In genomic region chr10:298033-298432, GRCh38 we compare ENCODE assay signal across 18 cellular contexts.
DNase-seq lines count a peak whose midpoint lies in the region; ATAC-seq, FAIRE-seq and TF ChIP-seq lines count a peak whose summit lies in the region.
"Had no signal": no experiment of that assay in that cellular context is flagged by ENCODE, and none has a peak within 500 bp of the region (broad histone marks: within the 10 kb centered on the region; RNA-seq: fewer than 3 reads in every experiment).

No MANE protein-coding gene starts in this region.

- TF ChIP-seq EP300 in SK-N-SH (IDR thresholded peaks at IDR 0.05; ENCODE audit: borderline replicate concordance in 1 of 2, low read depth in 1 of 2, low read length in 1 of 2) (no peak), K562 (IDR thresholded peaks at IDR 0.05; ENCODE audit: low read length) (no peak)

- no peak overlapping the region for H3K9ac ChIP-seq in SK-N-SH
- no peak overlapping the region for H3K9ac ChIP-seq in K562 (ENCODE audit: insufficient read depth in 1 of 2, low read depth in 2 of 2, low read length in 2 of 2)
- H3K9ac ChIP-seq in mesenchymal stem cell (ENCODE audit: low read length): peak overlapping the region; percentile 74

- CTCF ChIA-PET in SK-N-SH (lab: Yijun Ruan, JAX): no interaction called here
- CTCF ChIA-PET in K562 (lab: Yijun Ruan, JAX; ENCODE audit: low intra/inter-chr PET ratio): no interaction called here

- H2AFZ ChIP-seq in SK-N-SH (ENCODE audit: low read depth) (no peak overlapping the region), K562 (ENCODE audit: low read depth, low read length) (no peak overlapping the region), mesenchymal stem cell (ENCODE audit: low read depth, low read length) (no peak overlapping the region)

- H3K9me3 ChIP-seq in SK-N-SH: no peaks in the 10 kb centered on the region
- no peaks in the 10 kb centered on the region for H3K9me3 ChIP-seq in K562 (replicated peaks; ENCODE audit: control insufficient read depth, insufficient read depth, low read depth, low read length)
- H3K9me3 ChIP-seq in mesenchymal stem cell (ENCODE audit: control insufficient read depth, low read length): no peaks in the 10 kb centered on the region
- H3K9me3 ChIP-seq in lower lobe of right lung: no peaks in the 10 kb centered on the region
- H3K9me3 ChIP-seq: Caco-2, HAP-1 had no signal

- H3K27ac ChIP-seq in SK-N-SH (ENCODE audit: low read depth in 2 of 2, low read length in 1 of 2) (peak overlapping the region; percentile 4 to 86; a peak in 2 of 4 replicates), K562 (ENCODE audit: extremely low read depth, low read depth, low read length) (no peak overlapping the region), mesenchymal stem cell (ENCODE audit: low read length, poor library complexity, severe bottlenecking) (no peak overlapping the region), lower lobe of right lung (no peak overlapping the region)
- H3K27ac ChIP-seq: 22Rv1, SK-N-MC had no signal

- no peak overlapping the region for H2BK15ac ChIP-seq in mesenchymal stem cell (ENCODE audit: low read depth, poor library complexity, severe bottlenecking)

- TF ChIP-seq POLR2A in K562 (conservative IDR thresholded peaks at IDR 0.05): no peak

- TF ChIP-seq RAD21 in SK-N-SH (IDR thresholded peaks at IDR 0.05; ENCODE audit: low read length) (no peak), K562 (CRISPR knock-in tag; conservative IDR thresholded peaks at IDR 0.05 in 1 of 2, IDR thresholded peaks at IDR 0.05 in 1 of 2) (no peak)

- H3K14ac ChIP-seq in mesenchymal stem cell (ENCODE audit: low read length in 2 of 2): no peak overlapping the region

- H3K27me3 ChIP-seq in SK-N-SH (ENCODE audit: insufficient read depth): no peaks in the 10 kb centered on the region
- H3K27me3 ChIP-seq in K562 (ENCODE audit: control insufficient read depth in 2 of 2, insufficient read depth in 2 of 2, low read length in 2 of 2): peaks cover 23 to 39% of the 10 kb centered on the region in 2 experiments; a peak in 4 of 5 replicates
- no peaks in the 10 kb centered on the region for H3K27me3 ChIP-seq in mesenchymal stem cell (ENCODE audit: control insufficient read depth in 1 of 2, insufficient read depth in 1 of 2, low read length in 2 of 2)
- no peaks in the 10 kb centered on the region for H3K27me3 ChIP-seq in lower lobe of right lung (ENCODE audit: low read depth)

- DNase-seq in SK-N-SH (no peak), K562 (ENCODE audit: extremely low read depth in 1 of 4, low spot score in 3 of 4) (no peak), mesenchymal stem cell (no peak), NCI-H1105 treated with DMSO at 0.1 percent for 48 hours (lab: John Stamatoyannopoulos, UW) (no peak), lower lobe of right lung (no peak), NCI-H2029 (lab: John Stamatoyannopoulos, UW) (no peak), NCI-H446 (lab: John Stamatoyannopoulos, UW) (no peak)
- DNase-seq: Caco-2; DMS53; NCI-H146; NCI-H2227 treated with DMSO at 0.1 percent for 48 hours; NCI-H526; NK-92 treated with Interleukin-12 subunit alpha and Interleukin-12 subunit beta, amount 100 ng/mL, for 24 hours had no signal

- H3K79me1 ChIP-seq in mesenchymal stem cell (replicated peaks; ENCODE audit: low read length, poor library complexity, severe bottlenecking): peaks cover 22% of the 10 kb centered on the region

- no peak overlapping the region for H2BK120ac ChIP-seq in mesenchymal stem cell (ENCODE audit: low read depth, low read length)

- H3K4me3 ChIP-seq in SK-N-SH (ENCODE audit: low read depth in 2 of 2, low read length in 1 of 2): no peak overlapping the region; a peak in 1 of 4 replicates
- no peak overlapping the region for H3K4me3 ChIP-seq in K562
- peak overlapping the region in 1 of 2 experiments; percentile 60 for H3K4me3 ChIP-seq in mesenchymal stem cell (ENCODE audit: insufficient read depth in 1 of 2, low read depth in 1 of 2, low read length in 2 of 2)
- no peak overlapping the region for H3K4me3 ChIP-seq in lower lobe of right lung
- H3K4me3 ChIP-seq: HAP-1, SK-N-MC had no signal

- H2BK5ac ChIP-seq in mesenchymal stem cell (ENCODE audit: low read depth, low read length, poor library complexity, severe bottlenecking): no peak overlapping the region

- H4K8ac ChIP-seq in mesenchymal stem cell (ENCODE audit: low read length): no peak overlapping the region

- POLR2A ChIA-PET in SK-N-SH (lab: Yijun Ruan, JAX): no interaction called here
- POLR2A ChIA-PET in K562 (lab: Yijun Ruan, JAX): no interaction called here

- in situ Hi-C loops in K562 (cut with MboI): no loop called here

- no peak for FAIRE-seq in K562 (lab: Jason Lieb, UNC)
- FAIRE-seq: GM18507 had no signal

- ATAC-seq in SK-N-SH treated with all-trans-retinoic acid at 6 μM for 48 hours (no peak), K562 (no peak), lower lobe of right lung (no peak)

- H3K4me1 ChIP-seq in SK-N-SH (ENCODE audit: control insufficient read depth in 1 of 2, insufficient read depth in 2 of 2, low read depth in 1 of 2, low read length in 1 of 2) (peaks cover 0 to 11% of the 10 kb centered on the region in 2 experiments; a peak in 2 of 4 replicates), K562 (replicated peaks in 1 of 2; ENCODE audit: control insufficient read depth in 2 of 2, insufficient read depth in 2 of 2, low read length in 2 of 2) (no peaks in the 10 kb centered on the region; a peak in 1 of 5 replicates), mesenchymal stem cell (ENCODE audit: control insufficient read depth, insufficient read depth, low read depth, low read length) (peaks cover 3% of the 10 kb centered on the region), lower lobe of right lung (peaks cover 10% of the 10 kb centered on the region)
- H3K4me1 ChIP-seq: Caco-2, HAP-1 had no signal

- H2AK5ac ChIP-seq in mesenchymal stem cell (ENCODE audit: low read length, severe bottlenecking): no peak overlapping the region

- no peak overlapping the region for H3K18ac ChIP-seq in mesenchymal stem cell (ENCODE audit: low read depth in 1 of 2, low read length in 2 of 2)

- H3K79me2 ChIP-seq in SK-N-SH (ENCODE audit: insufficient read depth) (0 out of 2 replicates have a peak, but pooled peaks cover 5% of the 10 kb centered on the region), K562 (ENCODE audit: control insufficient read depth, insufficient read depth, low read length) (no peaks in the 10 kb centered on the region)

- H3K9me1 ChIP-seq in K562 (ENCODE audit: control insufficient read depth, insufficient read depth, low read length): no peaks in the 10 kb centered on the region

- BruUV-seq in K562 (replicated peaks; lab: Mats Ljungman, UMichigan): no TSS peak

- TF ChIP-seq CTCF in SK-N-SH (IDR thresholded peaks at IDR 0.05) (no peak), K562 (IDR thresholded peaks at IDR 0.05 in 2 of 3, conservative IDR thresholded peaks at IDR 0.05 in 1 of 3; ENCODE audit: insufficient read depth in 2 of 3, low read depth in 1 of 3, low read length in 3 of 3) (no peak), lower lobe of right lung (IDR thresholded peaks at IDR 0.05) (no peak)

- peaks cover 23% of the 10 kb centered on the region for H3F3A ChIP-seq in SK-N-SH (replicated peaks; ENCODE audit: insufficient read depth)

- H3K4ac ChIP-seq in mesenchymal stem cell (ENCODE audit: low read depth in 1 of 2, low read length in 2 of 2): no peak overlapping the region

- no peak overlapping the region for H4K91ac ChIP-seq in mesenchymal stem cell (ENCODE audit: low read length)

- WGBS in SK-N-SH (ENCODE audit: low lambda C conversion rate): 81% methylated on average over 7 of the region's 9 CpGs
- WGBS in K562 (ENCODE audit: insufficient coverage, low coverage, missing lambda C conversion rate): under 1% methylated on average over 9 of the region's 9 CpGs
- 77% methylated on average over 9 of the region's 9 CpGs for WGBS in mesenchymal stem cell

- intact Hi-C loops in K562 (cut with micrococcal nuclease) (no loop called here), lower lobe of right lung (cut with DNase I) (no loop called here)

- no peaks in the 10 kb centered on the region for H3K9me2 ChIP-seq in SK-N-SH

- no peak overlapping the region for H3K23ac ChIP-seq in mesenchymal stem cell (ENCODE audit: low read length in 2 of 2)

- H2BK12ac ChIP-seq in mesenchymal stem cell (ENCODE audit: low read length in 2 of 2): no peak overlapping the region

- H3K4me2 ChIP-seq in SK-N-SH (peak overlapping the region; percentile 66), K562 (ENCODE audit: insufficient read depth, low read length) (no peak overlapping the region), mesenchymal stem cell (ENCODE audit: low read length, poor library complexity, severe bottlenecking) (no peak overlapping the region)

- H4K20me1 ChIP-seq in SK-N-SH (ENCODE audit: insufficient read depth) (no peaks in the 10 kb centered on the region; the same call in 1 of the 2 replicates), K562 (replicated peaks; ENCODE audit: control insufficient read depth, insufficient read depth, low read length) (no peaks in the 10 kb centered on the region)

- H3K36me3 ChIP-seq in SK-N-SH (replicated peaks in 1 of 2; ENCODE audit: control insufficient read depth in 1 of 2, insufficient read depth in 2 of 2, low read length in 1 of 2) (peaks cover 14% of the 10 kb centered on the region in 2 experiments), K562 (ENCODE audit: control insufficient read depth, insufficient read depth, low read length) (no peaks in the 10 kb centered on the region), mesenchymal stem cell (ENCODE audit: control insufficient read depth in 1 of 2, insufficient read depth in 2 of 2, low read depth in 1 of 2, low read length in 2 of 2) (peaks cover 26 to 29% of the 10 kb centered on the region in 2 experiments), lower lobe of right lung (peaks cover 18% of the 10 kb centered on the region)
- H3K36me3 ChIP-seq: HAP-1 had no signal

TF ChIP-seq in SK-N-SH treated with all-trans-retinoic acid at 6 μM for 48 hours, 23 proteins besides CTCF, POLR2A, EP300 and RAD21 (continues in another document):
- TF ChIP-seq ZNF8 (CRISPR knock-in tag; IDR thresholded peaks at IDR 0.05): no peak
- no peak for TF ChIP-seq PPARA (CRISPR knock-in tag; IDR thresholded peaks at IDR 0.05; ENCODE audit: borderline replicate concordance)

TF ChIP-seq in K562, 482 proteins besides CTCF, POLR2A, EP300 and RAD21:
- no peak for TF ChIP-seq ZNF41 (CRISPR knock-in tag; conservative IDR thresholded peaks at IDR 0.05)
- 0 out of 2 replicates have a peak, but pooled peaks have one; percentile 8 for TF ChIP-seq ZNF316 (IDR thresholded peaks at IDR 0.05)

Comparison
In these comparisons a context has a peak if more than half of its experiments do, and no peak if none do; other contexts are left out.
1. H3K27ac ChIP-seq: peak in SK-N-SH (2 of 2); none in K562 (single experiment), mesenchymal stem cell (single experiment) and lower lobe of right lung (single experiment).